In genomic region chrX:11429543-11430085, GRCh38 we compare ENCODE assay signal across 19 cellular contexts.
DNase-seq lines count a peak whose midpoint lies in the region; ATAC-seq and TF ChIP-seq lines count a peak whose summit lies in the region.
"Had no signal": no experiment of that assay in that cellular context is flagged by ENCODE, and none has a peak within 500 bp of the region (broad histone marks: within the 10 kb centered on the region; RNA-seq: fewer than 3 reads in every experiment).

No MANE protein-coding gene starts in this region.

- in situ Hi-C loops in GM13977 (cut with MboI; ENCODE audit: low pct_unique_long_range_greater_than_20kb, low sequenced_read_pairs, unreplicated experiment), result no loop called here

- intact Hi-C loops in activated CD8-positive, alpha-beta T cell treated with anti-CD3 and anti-CD28 coated beads for 36 hours (cut with micrococcal nuclease), result no loop called here

- H3K4me3 ChIP-seq in muscle layer of colon (ENCODE audit: low read depth in 1 of 2, low read length in 2 of 2), result no peak overlapping the region
- no peak overlapping the region for H3K4me3 ChIP-seq in WERI-Rb-1 (ENCODE audit: low read depth, low read length)
- no peak overlapping the region for H3K4me3 ChIP-seq in Peyer's patch
- H3K4me3 ChIP-seq: GM23248 had no signal

- CTCF ChIA-PET in activated CD8-positive, alpha-beta T cell treated with anti-CD3 and anti-CD28 coated beads for 36 hours (lab: Charles Lee), result no interaction called here

- H3K27ac ChIP-seq in VCaP, result peak overlapping the region; percentile 90
- H3K27ac ChIP-seq in muscle layer of colon (ENCODE audit: low read depth, low read length), result peak overlapping the region; percentile 27
- no peak overlapping the region for H3K27ac ChIP-seq in WERI-Rb-1
- no peak overlapping the region for H3K27ac ChIP-seq in Peyer's patch
- H3K27ac ChIP-seq: GM23248 had no signal

- POLR2A ChIA-PET in activated CD8-positive, alpha-beta T cell treated with anti-CD3 and anti-CD28 coated beads for 36 hours (lab: Charles Lee), result no interaction called here

- H3K9ac ChIP-seq in muscle layer of colon (ENCODE audit: low read length), result no peak overlapping the region
- H3K9ac ChIP-seq: GM23248 had no signal

- H3K4me1 ChIP-seq in muscle layer of colon (ENCODE audit: insufficient read depth, low read length) (peaks cover 26% of the 10 kb centered on the region), Peyer's patch (no peaks in the 10 kb centered on the region)

- H3K36me3 Mint-ChIP-seq in activated CD8-positive, alpha-beta T cell treated with anti-CD3 and anti-CD28 coated beads for 36 hours (ENCODE audit: low read depth), result no peaks in the 10 kb centered on the region
- H3K36me3 Mint-ChIP-seq in T-helper 17 cell (ENCODE audit: low read depth), result no peaks in the 10 kb centered on the region
- H3K36me3 Mint-ChIP-seq: CD8-positive, alpha-beta T cell had no signal

- peak; percentile 63 for ATAC-seq in HG02610 (IDR thresholded peaks at IDR 0.05; ENCODE audit: unreplicated experiment)
- ATAC-seq in activated CD8-positive, alpha-beta T cell treated with anti-CD3 and anti-CD28 coated beads for 36 hours, result no peak
- no peak for ATAC-seq in T-helper 17 cell
- ATAC-seq: CD8-positive, alpha-beta T cell; HCT116 had no signal

- no peaks in the 10 kb centered on the region for H3K4me1 Mint-ChIP-seq in activated CD8-positive, alpha-beta T cell treated with anti-CD3 and anti-CD28 coated beads for 36 hours (ENCODE audit: low read depth)
- peaks cover 2% of the 10 kb centered on the region for H3K4me1 Mint-ChIP-seq in T-helper 17 cell

- H3K27me3 Mint-ChIP-seq in activated CD8-positive, alpha-beta T cell treated with anti-CD3 and anti-CD28 coated beads for 36 hours, result peaks cover 24% of the 10 kb centered on the region
- peaks cover 31% of the 10 kb centered on the region for H3K27me3 Mint-ChIP-seq in T-helper 17 cell

- no peaks in the 10 kb centered on the region for H3K9me3 Mint-ChIP-seq in activated CD8-positive, alpha-beta T cell treated with anti-CD3 and anti-CD28 coated beads for 36 hours
- H3K9me3 Mint-ChIP-seq: CD8-positive, alpha-beta T cell had no signal

- H3K27me3 ChIP-seq in muscle layer of colon (ENCODE audit: control insufficient read depth in 1 of 2, insufficient read depth in 2 of 2, low read length in 2 of 2) (no peaks in the 10 kb centered on the region), WERI-Rb-1 (ENCODE audit: insufficient read depth, low read depth, severe bottlenecking) (peaks cover 48% of the 10 kb centered on the region), Peyer's patch (no peaks in the 10 kb centered on the region)

- H3K36me3 ChIP-seq in muscle layer of colon (ENCODE audit: insufficient read depth, low read length), result no peaks in the 10 kb centered on the region
- no peaks in the 10 kb centered on the region for H3K36me3 ChIP-seq in WERI-Rb-1
- no peaks in the 10 kb centered on the region for H3K36me3 ChIP-seq in Peyer's patch

- no peaks in the 10 kb centered on the region for H3K9me3 ChIP-seq in muscle layer of colon (ENCODE audit: low read length)
- no peaks in the 10 kb centered on the region for H3K9me3 ChIP-seq in WERI-Rb-1 (ENCODE audit: severe bottlenecking)
- H3K9me3 ChIP-seq in Peyer's patch, result no peaks in the 10 kb centered on the region
- no peaks in the 10 kb centered on the region for H3K9me3 ChIP-seq in T-helper 17 cell (ENCODE audit: control insufficient read depth, low read length, poor library complexity, severe bottlenecking)

- H3K27ac Mint-ChIP-seq in activated CD8-positive, alpha-beta T cell treated with anti-CD3 and anti-CD28 coated beads for 36 hours, result no peak overlapping the region
- H3K27ac Mint-ChIP-seq in T-helper 17 cell, result no peak overlapping the region
- H3K27ac Mint-ChIP-seq: B cell; CD8-positive, alpha-beta T cell had no signal

- no peak for TF ChIP-seq POLR2A in Peyer's patch (IDR thresholded peaks at IDR 0.05)

- no peak overlapping the region for H3K4me3 Mint-ChIP-seq in activated CD8-positive, alpha-beta T cell treated with anti-CD3 and anti-CD28 coated beads for 36 hours
- H3K4me3 Mint-ChIP-seq in T-helper 17 cell, result no peak overlapping the region
- H3K4me3 Mint-ChIP-seq: B cell; CD8-positive, alpha-beta T cell had no signal

- TF ChIP-seq CTCF in GM13977 (IDR thresholded peaks at IDR 0.05; ENCODE audit: extremely low read depth, insufficient read depth, missing control alignments) (no peak), VCaP (conservative IDR thresholded peaks at IDR 0.05) (no peak), WERI-Rb-1 (IDR thresholded peaks at IDR 0.05; ENCODE audit: low read depth, low read length) (no peak), Peyer's patch (IDR thresholded peaks at IDR 0.05) (no peak)
- TF ChIP-seq CTCF in activated CD8-positive, alpha-beta T cell treated with anti-CD3 and anti-CD28 coated beads for 36 hours (IDR thresholded peaks at IDR 0.05), result no peak

- DNase-seq in GM13977 (ENCODE audit: low spot score) (peak; percentile 16), WERI-Rb-1 (no peak), Peyer's patch (no peak), T-helper 17 cell (no peak)
- no peak for DNase-seq in activated CD8-positive, alpha-beta T cell treated with anti-CD3 and anti-CD28 coated beads for 36 hours
- DNase-seq: ACHN; CD8-positive, alpha-beta T cell; NCI-H1092; NCI-H1694; NCI-H2107; NCI-H226; SIG-M5; T-helper 2 cell had no signal

Comparison
In these comparisons a context has a peak if more than half of its experiments do, and no peak if none do; other contexts are left out.
1. H3K27ac ChIP-seq: peak in VCaP (single experiment) and muscle layer of colon (single experiment); none in WERI-Rb-1 (single experiment) and Peyer's patch (0 of 4).